9 cellular contexts compared by ENCODE assay signal in genomic region chr17:31535581-31535981, GRCh38.
DNase-seq lines count a peak whose midpoint lies in the region; ATAC-seq and TF ChIP-seq lines count a peak whose summit lies in the region.
"Had no signal": no experiment of that assay in that cellular context is flagged by ENCODE, and none has a peak within 500 bp of the region (broad histone marks: within the 10 kb centered on the region; RNA-seq: fewer than 3 reads in every experiment).

No MANE protein-coding gene starts in this region.

- H3K9ac ChIP-seq in GM23248, result no peak overlapping the region

- no peaks in the 10 kb centered on the region for H3K9me3 Mint-ChIP-seq in activated T-helper 17 cell treated with anti-CD3 and anti-CD28 coated beads, Interleukin-2, amount 50 U/mL, for 72 hours

- H3K4me1 Mint-ChIP-seq in activated T-helper 17 cell treated with anti-CD3 and anti-CD28 coated beads, Interleukin-2, amount 50 U/mL, for 72 hours, result no peaks in the 10 kb centered on the region

- no peaks in the 10 kb centered on the region for H3K9me2 ChIP-seq in GM23248 (ENCODE audit: insufficient read depth)

- TF ChIP-seq CTCF in GM12865 (IDR thresholded peaks at IDR 0.05; ENCODE audit: insufficient read depth, low read depth, low read length, missing control alignments) (no peak), gastrocnemius medialis (IDR thresholded peaks at IDR 0.05 in 4 of 5, conservative IDR thresholded peaks at IDR 0.05 in 1 of 5) (no peak)

- no peaks in the 10 kb centered on the region for H3K27me3 ChIP-seq in GM23248 (replicated peaks; ENCODE audit: insufficient read depth)
- no peaks in the 10 kb centered on the region for H3K27me3 ChIP-seq in gastrocnemius medialis

- H3K4me3 ChIP-seq in GM12865 (ENCODE audit: low read depth, low read length) (no peak overlapping the region), GM23248 (no peak overlapping the region), gastrocnemius medialis (no peak overlapping the region)

- no peaks in the 10 kb centered on the region for H3K27me3 Mint-ChIP-seq in activated T-helper 17 cell treated with anti-CD3 and anti-CD28 coated beads, Interleukin-2, amount 50 U/mL, for 72 hours

- H3K9me3 ChIP-seq in GM23248 (ENCODE audit: low read depth) (no peaks in the 10 kb centered on the region), gastrocnemius medialis (no peaks in the 10 kb centered on the region)

- peak; percentile 74 for ATAC-seq in GM19452 (IDR thresholded peaks at IDR 0.05; ENCODE audit: unreplicated experiment)
- ATAC-seq in HG03175 (IDR thresholded peaks at IDR 0.05; ENCODE audit: unreplicated experiment), result peak; percentile 82
- ATAC-seq in activated T-helper 17 cell treated with anti-CD3 and anti-CD28 coated beads, Interleukin-2, amount 50 U/mL, for 72 hours (replicated peaks), result peak; percentile 98
- no peak for ATAC-seq in gastrocnemius medialis
- ATAC-seq: HCT116 had no signal

- intact Hi-C loops in gastrocnemius medialis (cut with DNase I; ENCODE audit: low total_unique reads), result no loop called here

- no peak overlapping the region for H3K4me3 Mint-ChIP-seq in activated T-helper 17 cell treated with anti-CD3 and anti-CD28 coated beads, Interleukin-2, amount 50 U/mL, for 72 hours

- peak; percentile 88 for DNase-seq in GM12865 (ENCODE audit: low read depth)
- no peak for DNase-seq in nucleus accumbens (lab: John Stamatoyannopoulos, UW)
- no peak for DNase-seq in GM23248
- no peak for DNase-seq in gastrocnemius medialis
- DNase-seq in DMS114 treated with DMSO at 0.1 percent for 48 hours (lab: John Stamatoyannopoulos, UW; ENCODE audit: unreplicated experiment), result no peak

- H3K4me2 ChIP-seq in GM23248 (ENCODE audit: unreplicated experiment), result no peak overlapping the region

- WGBS in GM23248 (ENCODE audit: low coverage in 1 of 2, low lambda C conversion rate in 2 of 2, missing lambda C conversion rate in 2 of 2), 2 experiments, result 95 to 100% methylated on average over 2 of the region's 2 CpGs

- in situ Hi-C loops in GM23248 (cut with MboI), result no loop called here
- in situ Hi-C loops in gastrocnemius medialis (cut with MboI; ENCODE audit: low sequenced_read_pairs in 4 of 4), result no loop called here

- H3K36me3 Mint-ChIP-seq in activated T-helper 17 cell treated with anti-CD3 and anti-CD28 coated beads, Interleukin-2, amount 50 U/mL, for 72 hours (ENCODE audit: low read depth), result peaks cover 10% of the 10 kb centered on the region

- no peak for TF ChIP-seq POLR2A in gastrocnemius medialis (IDR thresholded peaks at IDR 0.05)

- no peaks in the 10 kb centered on the region for H3F3A ChIP-seq in GM23248 (ENCODE audit: insufficient read depth)

- no peaks in the 10 kb centered on the region for H3K79me2 ChIP-seq in GM23248 (ENCODE audit: insufficient read depth)

- peaks cover 29% of the 10 kb centered on the region for H3K4me1 ChIP-seq in GM23248 (ENCODE audit: insufficient read depth)
- H3K4me1 ChIP-seq in gastrocnemius medialis, result no peaks in the 10 kb centered on the region

- H4K20me1 ChIP-seq in GM23248 (ENCODE audit: insufficient read depth), result no peaks in the 10 kb centered on the region

- no peak overlapping the region for H3K27ac ChIP-seq in GM23248
- H3K27ac ChIP-seq in gastrocnemius medialis, result no peak overlapping the region

- no peak overlapping the region for H2AFZ ChIP-seq in GM23248

- H3K36me3 ChIP-seq in GM23248 (ENCODE audit: low read depth), result no peaks in the 10 kb centered on the region
- H3K36me3 ChIP-seq in gastrocnemius medialis, result no peaks in the 10 kb centered on the region

- no peak overlapping the region for H3K27ac Mint-ChIP-seq in activated T-helper 17 cell treated with anti-CD3 and anti-CD28 coated beads, Interleukin-2, amount 50 U/mL, for 72 hours

Comparison
In these comparisons a context has a peak if more than half of its experiments do, and no peak if none do; other contexts are left out.
1. ATAC-seq: peak in GM19452 (single experiment), HG03175 (single experiment) and activated T-helper 17 cell treated with anti-CD3 and anti-CD28 coated beads, Interleukin-2, amount 50 U/mL, for 72 hours (single experiment); none in gastrocnemius medialis (0 of 2).